ENCODE assay signal across 33 cellular contexts in genomic region chr5:105057001-105057436, GRCh38.
"Had no signal": no experiment of that assay in that cellular context is flagged by ENCODE, and none has a peak within 500 bp of the region (broad histone marks: within the 10 kb centered on the region; RNA-seq: fewer than 3 reads in every experiment).

No MANE protein-coding gene starts in this region.

- H3K27me3 ChIP-seq: adrenal gland, breast epithelium, Peyer's patch had no signal

- ATAC-seq: activated CD4-positive, alpha-beta T cell treated with anti-CD3 and anti-CD28 coated beads for 36 hours; activated CD8-positive, alpha-beta T cell treated with anti-CD3 and anti-CD28 coated beads, Interleukin-2, amount 10 ng/mL, durations not matched to agents 7 days and 5 days; activated naive CD4-positive, alpha-beta T cell treated with anti-CD3 and anti-CD28 coated beads, Interleukin-2, amount 50 U/mL, for 72 hours; activated T-cell treated with anti-CD3 and anti-CD28 coated beads, Interleukin-2, amount 50 U/mL, for 4 hours; PC-3; SK-N-SH treated with all-trans-retinoic acid at 6 μM for 48 hours had no signal

- DNase-seq: activated CD4-positive, alpha-beta T cell treated with anti-CD3 and anti-CD28 coated beads for 36 hours; activated CD4-positive, alpha-beta T cell treated with anti-CD3 and anti-CD28 coated beads, Interleukin-2, amount 10 ng/mL, durations not matched to agents 7 days and 5 days; activated CD4-positive, alpha-beta T cell treated with anti-CD3 and anti-CD28 coated beads, Interleukin-2, amount 50 U/mL, for 48 hours; activated CD8-positive, alpha-beta T cell treated with anti-CD3 and anti-CD28 coated beads, Interleukin-2, amount 10 ng/mL, durations not matched to agents 7 days and 5 days; activated gamma-delta T cell treated with Interleukin-2 at 50 U/mL for 16 hours; activated naive CD4-positive, alpha-beta T cell treated with anti-CD3 and anti-CD28 coated beads for 36 hours; activated T-cell treated with anti-CD3 and anti-CD28 coated beads, Interleukin-2, amount 50 U/mL, for 4 hours; adrenal gland; MM.1S; NCI-H1092 treated with DMSO at 0.1 percent for 48 hours; NCI-H1417; NCI-H146; NCI-H187; NCI-H2029 treated with DMSO at 0.1 percent for 48 hours; NCI-H2107; NCI-H2171; NCI-H510A; NCI-H526; NCI-H748 treated with DMSO at 0.1 percent for 48 hours; NK-92 treated with Interleukin-12 subunit alpha and Interleukin-12 subunit beta, amount 100 ng/mL, for 24 hours; PC-3; Peyer's patch; RPMI8226; SIG-M5; SW 1271; T-helper 1 cell; T-helper 2 cell; T-helper 9 cell had no signal

- H3K4me1 ChIP-seq: adrenal gland, breast epithelium, Peyer's patch had no signal

- H3K27ac ChIP-seq: adrenal gland, breast epithelium, KMS-11, Peyer's patch, VCaP had no signal

- H3K4me3 ChIP-seq: adrenal gland, breast epithelium, Peyer's patch had no signal

- H3K36me3 ChIP-seq: adrenal gland, breast epithelium, Peyer's patch had no signal

- H3K9me3 ChIP-seq: adrenal gland had no signal
